In the genomic region with DNA sequence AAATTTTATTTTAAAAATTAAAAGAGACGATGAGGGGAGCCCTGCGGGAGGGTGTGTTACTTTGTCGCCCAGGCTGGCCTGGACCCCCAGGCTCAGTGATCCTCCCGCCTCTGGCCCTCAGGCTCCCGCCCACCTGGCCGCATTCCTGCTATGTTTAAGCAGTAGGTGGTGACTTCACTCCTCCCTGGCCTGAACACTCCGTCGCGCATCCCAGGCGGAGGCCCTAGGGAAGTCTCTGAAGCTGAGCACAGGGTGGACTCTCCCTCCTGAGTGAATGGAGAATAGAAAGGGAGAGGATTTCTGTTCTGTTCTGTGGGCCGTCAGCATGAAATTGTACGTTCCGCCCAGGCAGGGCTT, we compare ENCODE assay signal across 8 cellular contexts. TPM values are rescaled to one million over a fixed set of nuclear protein-coding genes. Genes with fewer than 3 reads are reported as not detected.
A peak's percentile ranks its signal among the peaks of the same experiment; 100 is the strongest.
DNase-seq lines count a peak whose midpoint lies in the region; ATAC-seq, FAIRE-seq and TF ChIP-seq lines count a peak whose summit lies in the region.
"Not testable (repeated sequence)": the region's sequence is repeated elsewhere in the genome, so short reads cannot be mapped to it uniquely, and the experiment has no call there.

No MANE protein-coding gene starts in this region.

- H3K4me1 Mint-ChIP-seq in activated CD8-positive, alpha-beta T cell treated with anti-CD3 and anti-CD28 coated beads, Interleukin-2, amount 10 ng/mL, durations not matched to agents 7 days and 5 days (ENCODE audit: low read depth): peaks cover 35% of the 10 kb centered on the region

- peaks cover 37% of the 10 kb centered on the region for H3K9me3 Mint-ChIP-seq in activated CD8-positive, alpha-beta T cell treated with anti-CD3 and anti-CD28 coated beads, Interleukin-2, amount 10 ng/mL, durations not matched to agents 7 days and 5 days (ENCODE audit: insufficient read depth)

- H3K4me1 ChIP-seq in muscle layer of duodenum (ENCODE audit: control insufficient read depth in 1 of 2, insufficient read depth in 2 of 2, low read length in 2 of 2): peaks cover 0 to 13% of the 10 kb centered on the region in 2 donors

- FAIRE-seq in H54 (lab: Jason Lieb, UNC): not testable (repeated sequence)

- POLR2A ChIA-PET in activated CD8-positive, alpha-beta T cell treated with anti-CD3 and anti-CD28 coated beads, Interleukin-2, amount 10 ng/mL, durations not matched to agents 7 days and 5 days (lab: Charles Lee): not testable (repeated sequence)

- not testable (repeated sequence) for H3K27me3 ChIP-seq in muscle layer of duodenum (ENCODE audit: low read depth, low read length)

- peaks cover 71% of the 10 kb centered on the region for H3K36me3 Mint-ChIP-seq in activated CD8-positive, alpha-beta T cell treated with anti-CD3 and anti-CD28 coated beads, Interleukin-2, amount 10 ng/mL, durations not matched to agents 7 days and 5 days (ENCODE audit: low read depth)

- peaks cover 5 to 18% of the 10 kb centered on the region in 2 donors for H3K36me3 ChIP-seq in muscle layer of duodenum (ENCODE audit: control insufficient read depth in 1 of 2, insufficient read depth in 2 of 2, low read length in 2 of 2)

- TF ChIP-seq CTCF in choroid plexus epithelial cell (conservative IDR thresholded peaks at IDR 0.05; ENCODE audit: low read depth, low read length): not testable (repeated sequence)

- not testable (repeated sequence) for H3K27me3 Mint-ChIP-seq in activated CD8-positive, alpha-beta T cell treated with anti-CD3 and anti-CD28 coated beads, Interleukin-2, amount 10 ng/mL, durations not matched to agents 7 days and 5 days (ENCODE audit: low read depth)

- peak overlapping the region; percentile 93 for H3K4me3 ChIP-seq in choroid plexus epithelial cell (ENCODE audit: low read depth, low read length)
- H3K4me3 ChIP-seq in muscle layer of duodenum (ENCODE audit: low read depth in 1 of 2, low read length in 2 of 2): peak overlapping the region; percentile 94 to 97

- H3K27ac ChIP-seq in muscle layer of duodenum (ENCODE audit: low read length): peak overlapping the region; percentile 93

- DNase-seq in AG20443 (ENCODE audit: low spot score): peak; percentile 53
- peak; percentile 32 for DNase-seq in H54 (ENCODE audit: insufficient read length, low spot score)
- peak; percentile 38 for DNase-seq in NCI-H345 (lab: John Stamatoyannopoulos, UW)
- not testable (repeated sequence) for DNase-seq in activated CD8-positive, alpha-beta T cell treated with anti-CD3 and anti-CD28 coated beads, Interleukin-2, amount 10 ng/mL, durations not matched to agents 7 days and 5 days; choroid plexus epithelial cell (ENCODE audit: low read depth)
- peak; percentile 17 for DNase-seq in hepatic stellate cell (ENCODE audit: low spot score)
- DNase-seq in stimulated activated CD4-positive, alpha-beta T cell treated with anti-CD3 and anti-CD28 coated beads, Interleukin-4, amount 100 ng/mL, for 1 hour: peak; percentile 4

- H3K27ac Mint-ChIP-seq in activated CD8-positive, alpha-beta T cell treated with anti-CD3 and anti-CD28 coated beads, Interleukin-2, amount 10 ng/mL, durations not matched to agents 7 days and 5 days: peak overlapping the region; percentile 94

- peak overlapping the region; percentile 87 for H3K4me3 Mint-ChIP-seq in activated CD8-positive, alpha-beta T cell treated with anti-CD3 and anti-CD28 coated beads, Interleukin-2, amount 10 ng/mL, durations not matched to agents 7 days and 5 days

- peak; percentile 8 for ATAC-seq in activated CD8-positive, alpha-beta T cell treated with anti-CD3 and anti-CD28 coated beads, Interleukin-2, amount 10 ng/mL, durations not matched to agents 7 days and 5 days

- H3K9me3 ChIP-seq in muscle layer of duodenum (ENCODE audit: control insufficient read depth in 1 of 2, low read length in 2 of 2): not testable (repeated sequence)

- CTCF ChIA-PET in activated CD8-positive, alpha-beta T cell treated with anti-CD3 and anti-CD28 coated beads, Interleukin-2, amount 10 ng/mL, durations not matched to agents 7 days and 5 days (lab: Charles Lee): not testable (repeated sequence)

- TF ChIP-seq POLR2A in H54 (IDR thresholded peaks at IDR 0.05; ENCODE audit: low read depth, low read length): not testable (repeated sequence)

RNA-seq across cellular contexts. Expression of a gene that starts 0.5 kb away (rescaled TPM):
- 10 to 100 TPM; 34.3 to 35.8 TPM for total RNA-seq in activated CD8-positive, alpha-beta T cell treated with anti-CD3 and anti-CD28 coated beads, Interleukin-2, amount 10 ng/mL, durations not matched to agents 7 days and 5 days

RNA-seq across cellular contexts. Expression of a gene that starts 42.2 kb away (rescaled TPM):
- 10 to 100 TPM; 47.0 to 50.0 TPM for total RNA-seq in activated CD8-positive, alpha-beta T cell treated with anti-CD3 and anti-CD28 coated beads, Interleukin-2, amount 10 ng/mL, durations not matched to agents 7 days and 5 days
